22 cellular contexts compared by ENCODE assay signal in genomic region chr5:77444356-77444755, GRCh38. TPM values are rescaled to one million over a fixed set of nuclear protein-coding genes. Genes with fewer than 3 reads are reported as not detected.
DNase-seq lines count a peak whose midpoint lies in the region; ATAC-seq and TF ChIP-seq lines count a peak whose summit lies in the region.
"Had no signal": no experiment of that assay in that cellular context is flagged by ENCODE, and none has a peak within 500 bp of the region (broad histone marks: within the 10 kb centered on the region; RNA-seq: fewer than 3 reads in every experiment).

No MANE protein-coding gene starts in this region.

- peaks cover 11% of the 10 kb centered on the region for H3K4me1 Mint-ChIP-seq in osteocyte (ENCODE audit: unreplicated experiment)
- H3K4me1 Mint-ChIP-seq: CD8-positive, alpha-beta memory T cell; IgD-negative memory B cell had no signal

- peaks cover 32% of the 10 kb centered on the region for H3K36me3 ChIP-seq in lower lobe of right lung

- ATAC-seq in lower lobe of right lung (no peak), HG02571 (IDR thresholded peaks at IDR 0.05; ENCODE audit: unreplicated experiment) (no peak)

- H3K9me3 ChIP-seq in lower lobe of right lung: no peaks in the 10 kb centered on the region
- H3K9me3 ChIP-seq: BE2C had no signal

- no peak overlapping the region for H3K4me3 Mint-ChIP-seq in osteocyte (ENCODE audit: unreplicated experiment)
- H3K4me3 Mint-ChIP-seq: CD14-positive monocyte; CD8-positive, alpha-beta memory T cell; IgD-negative memory B cell had no signal

- no peaks in the 10 kb centered on the region for H3K27me3 ChIP-seq in lower lobe of right lung (ENCODE audit: low read depth)
- H3K27me3 ChIP-seq: BE2C had no signal

- H3K4me1 ChIP-seq in lower lobe of right lung: no peaks in the 10 kb centered on the region
- H3K4me1 ChIP-seq: BE2C had no signal

- H3K4me3 ChIP-seq in lower lobe of right lung: no peak overlapping the region

- peaks cover 54% of the 10 kb centered on the region for H3K36me3 Mint-ChIP-seq in osteocyte (ENCODE audit: unreplicated experiment)

- TF ChIP-seq CTCF in AG09319 (IDR thresholded peaks at IDR 0.05; ENCODE audit: low read depth, low read length) (no peak), osteocyte (IDR thresholded peaks at IDR 0.05) (no peak), lower lobe of right lung (IDR thresholded peaks at IDR 0.05) (no peak)

- no peak overlapping the region for H3K27ac ChIP-seq in lower lobe of right lung
- H3K27ac ChIP-seq: KMS-11, RWPE1 had no signal

- peaks cover 4% of the 10 kb centered on the region for H3K9me3 Mint-ChIP-seq in osteocyte (ENCODE audit: unreplicated experiment)
- H3K9me3 Mint-ChIP-seq: CD8-positive, alpha-beta memory T cell had no signal

- no peaks in the 10 kb centered on the region for H3K27me3 Mint-ChIP-seq in osteocyte (ENCODE audit: unreplicated experiment)
- H3K27me3 Mint-ChIP-seq: CD8-positive, alpha-beta memory T cell; IgD-negative memory B cell had no signal

- intact Hi-C loops in lower lobe of right lung (cut with DNase I): no loop called here

- DNase-seq in AG09319 (ENCODE audit: extremely low read depth, low read depth) (peak; percentile 16), GM03348 (ENCODE audit: low spot score) (peak; percentile 25), dedifferentiated amniotic fluid mesenchymal stem cell (ENCODE audit: extremely low spot score) (peak; percentile 58), osteocyte (ENCODE audit: extremely low spot score, unreplicated experiment) (no peak), lower lobe of right lung (no peak), SKM-1 (lab: John Stamatoyannopoulos, UW; ENCODE audit: unreplicated experiment) (no peak)
- DNase-seq: BE2C; CD8-positive, alpha-beta memory T cell; DMS 273 treated with DMSO at 0.1 percent for 48 hours; DMS79; H7; MM.1S; NCI-H2029; NCI-H446 treated with DMSO at 0.1 percent for 48 hours; NCI-H526; SHP77; SW 1271 had no signal

- peak overlapping the region; percentile 15 for H3K27ac Mint-ChIP-seq in osteocyte (ENCODE audit: unreplicated experiment)
- H3K27ac Mint-ChIP-seq: CD8-positive, alpha-beta memory T cell; IgD-negative memory B cell had no signal

RNA-seq across cellular contexts. Expression of gene WDR41, which starts 47.8 kb away (rescaled TPM):
- total RNA-seq in osteocyte (72.1 and 74.6 TPM in 2 replicates), lower lobe of right lung (35.6 TPM)

Comparison
In these comparisons a context has a peak if more than half of its experiments do, and no peak if none do; other contexts are left out.
1. DNase-seq: peak in AG09319 (single experiment), GM03348 (single experiment) and dedifferentiated amniotic fluid mesenchymal stem cell (single experiment); none in osteocyte (single experiment), lower lobe of right lung (single experiment) and SKM-1 (single experiment).